8 cellular contexts compared by ENCODE assay signal in genomic region chr2:164717000-164717597, GRCh38.
DNase-seq lines count a peak whose midpoint lies in the region; ATAC-seq, FAIRE-seq and TF ChIP-seq lines count a peak whose summit lies in the region.

No MANE protein-coding gene starts in this region.

- H3K4me1 ChIP-seq in right atrium auricular region (no peaks in the 10 kb centered on the region), gastroesophageal sphincter (peaks cover 0 to 9% (median 1%) of the 10 kb centered on the region in 3 donors), upper lobe of right lung (peaks cover 1% of the 10 kb centered on the region)

- DNase-seq in right atrium auricular region (ENCODE audit: low spot score) (no peak), Right ventricle myocardium inferior (ENCODE audit: missing footprints) (no peak), RCC 7860 (ENCODE audit: low spot score) (no peak), upper lobe of right lung (no peak), H4 (ENCODE audit: low spot score) (no peak), ureter (ENCODE audit: low spot score) (no peak), mucosa of gallbladder (ENCODE audit: low spot score) (no peak)

- H3K4me3 ChIP-seq in right atrium auricular region (no peak overlapping the region), gastroesophageal sphincter (no peak overlapping the region), upper lobe of right lung (no peak overlapping the region)

- H3K27me3 ChIP-seq in right atrium auricular region (no peaks in the 10 kb centered on the region), gastroesophageal sphincter (no peaks in the 10 kb centered on the region), upper lobe of right lung (no peaks in the 10 kb centered on the region)

- no peak for TF ChIP-seq POLR2A in gastroesophageal sphincter (IDR thresholded peaks at IDR 0.05)

- H3K9me3 ChIP-seq in right atrium auricular region (no peaks in the 10 kb centered on the region), gastroesophageal sphincter (no peaks in the 10 kb centered on the region), upper lobe of right lung (no peaks in the 10 kb centered on the region)

- TF ChIP-seq CTCF in right atrium auricular region (IDR thresholded peaks at IDR 0.05): peak; percentile 61 to 73
- TF ChIP-seq CTCF in gastroesophageal sphincter (IDR thresholded peaks at IDR 0.05): peak; percentile 49 to 63 (median 61)
- TF ChIP-seq CTCF in upper lobe of right lung (IDR thresholded peaks at IDR 0.05): peak; percentile 62

- 37 to 42% methylated on average over 3 to 4 of the region's 4 CpGs for WGBS in gastroesophageal sphincter (ENCODE audit: low coverage in 1 of 2), 2 donors

- TF ChIP-seq EP300 in gastroesophageal sphincter (IDR thresholded peaks at IDR 0.05): no peak

- ATAC-seq in Right ventricle myocardium inferior (no peak), gastroesophageal sphincter (no peak), upper lobe of right lung (no peak)

- H3K27ac ChIP-seq in right atrium auricular region: no peak overlapping the region
- H3K27ac ChIP-seq in gastroesophageal sphincter: no peak overlapping the region
- H3K27ac ChIP-seq in upper lobe of right lung: no peak overlapping the region

- H3K36me3 ChIP-seq in right atrium auricular region: peaks cover 5% of the 10 kb centered on the region
- peaks cover 0 to 37% of the 10 kb centered on the region in 2 donors for H3K36me3 ChIP-seq in gastroesophageal sphincter
- peaks cover 22% of the 10 kb centered on the region for H3K36me3 ChIP-seq in upper lobe of right lung

- intact Hi-C loops in Right ventricle myocardium inferior (cut with DNase I) (loop anchor here (5.0 kb wide), 1 partner anchor 155 kb away; no protein-coding TSS in a partner anchor), upper lobe of right lung (cut with DNase I) (no loop called here)

- peak; percentile 92 for FAIRE-seq in RCC 7860 (lab: Jason Lieb, UNC)
